ENCODE assay signal across 1 cellular context in the genomic region with DNA sequence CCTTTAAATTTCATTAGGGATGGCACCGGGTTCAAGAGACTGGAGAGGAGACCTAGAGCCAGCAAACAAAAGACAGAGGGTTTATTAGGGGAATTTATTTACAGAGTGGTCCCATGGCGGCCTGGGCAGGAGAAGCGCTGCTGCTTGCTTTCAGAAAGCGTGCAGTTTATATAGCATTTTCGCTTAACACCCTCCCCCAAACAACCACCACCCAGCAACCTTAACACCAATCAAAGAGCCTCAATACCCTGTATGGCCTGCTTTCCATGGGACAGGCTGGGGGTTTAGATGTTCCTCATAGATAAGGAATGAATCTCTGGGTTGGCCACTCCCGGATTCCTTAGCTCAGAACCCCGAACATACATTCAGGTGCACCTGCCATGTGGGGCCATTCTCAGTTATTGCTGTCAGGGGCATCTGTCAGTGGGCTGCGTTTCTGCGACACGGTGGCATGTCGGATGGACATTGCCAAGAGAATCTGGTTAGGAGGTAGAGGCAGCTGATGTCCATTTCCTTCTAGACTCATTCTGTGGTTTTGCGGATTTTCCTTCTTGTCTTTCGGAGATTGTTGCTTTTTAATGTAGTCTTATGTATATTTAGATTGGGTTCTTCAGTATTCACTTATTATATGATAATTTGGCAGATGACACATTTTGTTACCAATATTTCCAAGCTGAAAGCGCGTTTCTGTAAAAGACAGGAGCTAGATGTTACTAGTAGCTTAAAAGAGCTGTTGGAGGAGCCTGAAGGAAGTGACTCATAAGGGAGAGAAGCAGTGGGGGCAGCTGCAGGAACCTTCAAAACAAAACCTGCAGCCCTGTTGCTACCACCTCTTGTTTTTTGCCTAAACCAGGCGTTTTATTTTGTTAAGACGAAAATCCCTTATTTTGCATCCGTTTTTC.
TF ChIP-seq lines count a peak whose summit lies in the region.

No MANE protein-coding gene starts in this region.

TF ChIP-seq in SK-N-SH treated with all-trans-retinoic acid at 6 μM for 48 hours, 23 proteins besides CTCF, POLR2A, EP300 and RAD21 (continued from another document):
- TF ChIP-seq, protein P1, sequence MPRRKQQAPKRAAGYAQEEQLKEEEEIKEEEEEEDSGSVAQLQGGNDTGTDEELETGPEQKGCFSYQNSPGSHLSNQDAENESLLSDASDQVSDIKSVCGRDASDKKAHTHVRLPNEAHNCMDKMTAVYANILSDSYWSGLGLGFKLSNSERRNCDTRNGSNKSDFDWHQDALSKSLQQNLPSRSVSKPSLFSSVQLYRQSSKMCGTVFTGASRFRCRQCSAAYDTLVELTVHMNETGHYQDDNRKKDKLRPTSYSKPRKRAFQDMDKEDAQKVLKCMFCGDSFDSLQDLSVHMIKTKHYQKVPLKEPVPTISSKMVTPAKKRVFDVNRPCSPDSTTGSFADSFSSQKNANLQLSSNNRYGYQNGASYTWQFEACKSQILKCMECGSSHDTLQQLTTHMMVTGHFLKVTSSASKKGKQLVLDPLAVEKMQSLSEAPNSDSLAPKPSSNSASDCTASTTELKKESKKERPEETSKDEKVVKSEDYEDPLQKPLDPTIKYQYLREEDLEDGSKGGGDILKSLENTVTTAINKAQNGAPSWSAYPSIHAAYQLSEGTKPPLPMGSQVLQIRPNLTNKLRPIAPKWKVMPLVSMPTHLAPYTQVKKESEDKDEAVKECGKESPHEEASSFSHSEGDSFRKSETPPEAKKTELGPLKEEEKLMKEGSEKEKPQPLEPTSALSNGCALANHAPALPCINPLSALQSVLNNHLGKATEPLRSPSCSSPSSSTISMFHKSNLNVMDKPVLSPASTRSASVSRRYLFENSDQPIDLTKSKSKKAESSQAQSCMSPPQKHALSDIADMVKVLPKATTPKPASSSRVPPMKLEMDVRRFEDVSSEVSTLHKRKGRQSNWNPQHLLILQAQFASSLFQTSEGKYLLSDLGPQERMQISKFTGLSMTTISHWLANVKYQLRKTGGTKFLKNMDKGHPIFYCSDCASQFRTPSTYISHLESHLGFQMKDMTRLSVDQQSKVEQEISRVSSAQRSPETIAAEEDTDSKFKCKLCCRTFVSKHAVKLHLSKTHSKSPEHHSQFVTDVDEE (CRISPR knock-in tag; IDR thresholded peaks at IDR 0.05): no peak
- TF ChIP-seq GLIS3 (CRISPR knock-in tag; IDR thresholded peaks at IDR 0.05): no peak
- TF ChIP-seq, protein P2, sequence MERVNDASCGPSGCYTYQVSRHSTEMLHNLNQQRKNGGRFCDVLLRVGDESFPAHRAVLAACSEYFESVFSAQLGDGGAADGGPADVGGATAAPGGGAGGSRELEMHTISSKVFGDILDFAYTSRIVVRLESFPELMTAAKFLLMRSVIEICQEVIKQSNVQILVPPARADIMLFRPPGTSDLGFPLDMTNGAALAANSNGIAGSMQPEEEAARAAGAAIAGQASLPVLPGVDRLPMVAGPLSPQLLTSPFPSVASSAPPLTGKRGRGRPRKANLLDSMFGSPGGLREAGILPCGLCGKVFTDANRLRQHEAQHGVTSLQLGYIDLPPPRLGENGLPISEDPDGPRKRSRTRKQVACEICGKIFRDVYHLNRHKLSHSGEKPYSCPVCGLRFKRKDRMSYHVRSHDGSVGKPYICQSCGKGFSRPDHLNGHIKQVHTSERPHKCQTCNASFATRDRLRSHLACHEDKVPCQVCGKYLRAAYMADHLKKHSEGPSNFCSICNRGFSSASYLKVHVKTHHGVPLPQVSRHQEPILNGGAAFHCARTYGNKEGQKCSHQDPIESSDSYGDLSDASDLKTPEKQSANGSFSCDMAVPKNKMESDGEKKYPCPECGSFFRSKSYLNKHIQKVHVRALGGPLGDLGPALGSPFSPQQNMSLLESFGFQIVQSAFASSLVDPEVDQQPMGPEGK (CRISPR knock-in tag; IDR thresholded peaks at IDR 0.05; ENCODE audit: borderline replicate concordance): no peak
- no peak for TF ChIP-seq TCF4 (CRISPR knock-in tag; IDR thresholded peaks at IDR 0.05; ENCODE audit: borderline replicate concordance)
- no peak for TF ChIP-seq SNAI2 (CRISPR knock-in tag; IDR thresholded peaks at IDR 0.05)
